Comparison of ENCODE assay signal across 23 cellular contexts in the genomic region with DNA sequence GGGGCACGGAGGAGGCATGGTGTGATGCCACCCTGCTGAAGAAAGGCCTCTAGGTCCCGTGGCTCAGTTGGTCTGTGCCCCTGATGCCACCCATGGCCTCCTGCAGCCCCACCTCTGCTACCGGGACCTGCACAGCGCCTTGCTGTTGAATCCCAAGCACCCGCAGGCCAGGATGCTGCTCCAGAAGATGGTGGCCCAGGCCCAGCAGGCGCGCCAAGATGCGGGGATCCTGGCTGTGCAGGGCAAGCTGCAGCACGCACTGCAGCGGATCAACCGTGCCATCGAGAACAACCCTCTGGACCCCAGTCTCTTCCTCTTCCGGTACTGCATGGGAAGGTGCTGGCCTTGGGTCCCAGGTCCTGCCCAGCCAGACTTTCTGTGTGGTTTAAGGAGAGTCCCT. TPM values are rescaled to one million over a fixed set of nuclear protein-coding genes. Genes with fewer than 3 reads are reported as not detected.
A peak's percentile ranks its signal among the peaks of the same experiment; 100 is the strongest.
DNase-seq lines count a peak whose midpoint lies in the region; ATAC-seq and TF ChIP-seq lines count a peak whose summit lies in the region.
"Had no signal": no experiment of that assay in that cellular context is flagged by ENCODE, and none has a peak within 500 bp of the region (broad histone marks: within the 10 kb centered on the region; RNA-seq: fewer than 3 reads in every experiment).

No MANE protein-coding gene starts in this region.

- H2BK120ac ChIP-seq in trophoblast cell (ENCODE audit: insufficient read depth, low read length, poor library complexity) = no peak overlapping the region

- H3K27ac ChIP-seq in HCT116 (ENCODE audit: low read depth, low read length) (peak overlapping the region; percentile 8; the same call in 1 of the 2 replicates), fibroblast of lung (ENCODE audit: insufficient read depth, low read length) (no peak overlapping the region), trophoblast cell (ENCODE audit: low read depth, low read length) (no peak overlapping the region), tibial nerve (no peak overlapping the region)
- H3K27ac ChIP-seq: HL-60, PC-9 had no signal

- H3K9me3 Mint-ChIP-seq in WTC11 = no peaks in the 10 kb centered on the region
- H3K9me3 Mint-ChIP-seq: CD4-positive, alpha-beta memory T cell had no signal

- no peak overlapping the region for H3K4me3 ChIP-seq in HCT116 (replicated peaks in 1 of 2; ENCODE audit: low read depth in 1 of 2, low read length in 2 of 2)
- no peak overlapping the region for H3K4me3 ChIP-seq in fibroblast of lung (replicated peaks in 1 of 4; ENCODE audit: control extremely low read depth in 1 of 4, insufficient read depth in 1 of 4, low read depth in 3 of 4, low read length in 4 of 4)
- peak overlapping the region; percentile 56 for H3K4me3 ChIP-seq in trophoblast cell (ENCODE audit: low read depth, low read length)
- H3K4me3 ChIP-seq in tibial nerve = no peak overlapping the region
- H3K4me3 ChIP-seq: PC-9 had no signal

- no peak overlapping the region for H3K18ac ChIP-seq in trophoblast cell (ENCODE audit: low read length)

- RAD21 ChIA-PET in HCT116 (lab: Charles Lee; ENCODE audit: low non-redundant PET in 1 of 2, low total read pairs in 2 of 2, uncharacterized antibody in 2 of 2, unreplicated experiment in 2 of 2) = no interaction called here

- H2BK5ac ChIP-seq in trophoblast cell (ENCODE audit: low read depth, low read length, poor library complexity) = no peak overlapping the region

- TF ChIP-seq CTCF in HCT116 (IDR thresholded peaks at IDR 0.05 in 2 of 3, conservative IDR thresholded peaks at IDR 0.05 in 1 of 3; ENCODE audit: borderline replicate concordance in 1 of 3, insufficient read depth in 1 of 3, low read depth in 2 of 3, low read length in 2 of 3) (no peak), WTC11 (IDR thresholded peaks at IDR 0.05) (no peak), fibroblast of lung (conservative IDR thresholded peaks at IDR 0.05 in 1 of 2, IDR thresholded peaks at IDR 0.05 in 1 of 2; ENCODE audit: low read depth in 1 of 2, low read length in 2 of 2) (no peak), tibial nerve (IDR thresholded peaks at IDR 0.05) (no peak)

- POLR2A ChIA-PET in HCT116 (lab: Charles Lee) = interaction anchor here (1.1 kb wide), 1 partner anchor 12 kb away, joined by 3 read pairs; a partner anchor contains a TSS
- POLR2A ChIA-PET in WTC11 (lab: Charles Lee) = no interaction called here

- H2AFZ ChIP-seq in HCT116 (ENCODE audit: low read depth, low read length, poor library complexity, severe bottlenecking) (no peak overlapping the region), fibroblast of lung (ENCODE audit: low read length) (no peak overlapping the region), trophoblast cell (ENCODE audit: insufficient read depth, low read length, poor library complexity) (no peak overlapping the region)
- H2AFZ ChIP-seq: PC-9 had no signal

- H3K4ac ChIP-seq in trophoblast cell (ENCODE audit: low read depth, low read length) = no peak overlapping the region

- TF ChIP-seq EP300 in tibial nerve (IDR thresholded peaks at IDR 0.05) = no peak

- no peak overlapping the region for H3K14ac ChIP-seq in trophoblast cell (ENCODE audit: low read length)

- no peaks in the 10 kb centered on the region for H3K9me3 ChIP-seq in HCT116 (ENCODE audit: control insufficient read depth in 1 of 2, insufficient read depth in 1 of 2, low read depth in 1 of 2, low read length in 2 of 2)
- no peaks in the 10 kb centered on the region for H3K9me3 ChIP-seq in fibroblast of lung (ENCODE audit: control insufficient read depth, insufficient read depth, low read depth, low read length)
- H3K9me3 ChIP-seq in trophoblast cell (ENCODE audit: insufficient read depth, low read depth, low read length) = peaks cover 2% of the 10 kb centered on the region
- no peaks in the 10 kb centered on the region for H3K9me3 ChIP-seq in tibial nerve

- 0 out of 2 replicates have a peak overlapping the region, but pooled peaks have one; percentile 19 for H3K27ac Mint-ChIP-seq in WTC11

- H2AK5ac ChIP-seq in trophoblast cell (ENCODE audit: low read length) = no peak overlapping the region

- no peak for TF ChIP-seq RAD21 in HCT116 (IDR thresholded peaks at IDR 0.05; ENCODE audit: low read depth)

- H3K4me2 ChIP-seq in HCT116 (ENCODE audit: low read length) (no peak overlapping the region), fibroblast of lung (ENCODE audit: extremely low read depth, insufficient read depth, low read length) (peak overlapping the region; percentile 8), trophoblast cell (ENCODE audit: low read length) (no peak overlapping the region)
- H3K4me2 ChIP-seq: PC-9 had no signal

- H4K20me1 ChIP-seq in HCT116 (ENCODE audit: insufficient read depth) (no peaks in the 10 kb centered on the region), fibroblast of lung (ENCODE audit: control insufficient read depth, extremely low read depth, insufficient read depth, low read length) (no peaks in the 10 kb centered on the region)

- ATAC-seq in HCT116 (no peak), WTC11 (no peak), HG02852 (IDR thresholded peaks at IDR 0.05; ENCODE audit: unreplicated experiment) (no peak), GM21619 (IDR thresholded peaks at IDR 0.05; ENCODE audit: unreplicated experiment) (no peak)

- no peaks in the 10 kb centered on the region for H3K79me1 ChIP-seq in trophoblast cell (ENCODE audit: low read length)

- DNase-seq in HCT116 (ENCODE audit: low read depth, low spot score) (no peak), WTC11 (ENCODE audit: low spot score) (no peak), fibroblast of lung (ENCODE audit: low read depth in 2 of 2) (no peak), trophoblast cell (no peak), tibial nerve (ENCODE audit: low spot score in 2 of 2) (no peak)
- DNase-seq: CD4-positive, alpha-beta memory T cell; GOT3; NCI-H1092; NCI-H1436; NCI-H187 treated with DMSO at 0.1 percent for 48 hours; NCI-H2171 treated with DMSO at 0.1 percent for 48 hours; NCI-H345; NCI-H510A treated with DMSO at 0.1 percent for 48 hours; RPMI8226; SHP77 treated with DMSO at 0.1 percent for 48 hours; SW 1271 had no signal

- H3K4me1 ChIP-seq in HCT116 (ENCODE audit: control insufficient read depth in 1 of 2, insufficient read depth in 2 of 2, low read length in 2 of 2) (peaks cover 54 to 62% of the 10 kb centered on the region in 2 experiments), fibroblast of lung (ENCODE audit: control insufficient read depth, extremely low read depth, insufficient read depth, low read length) (peaks cover 12% of the 10 kb centered on the region), trophoblast cell (ENCODE audit: control insufficient read depth in 1 of 2, insufficient read depth in 2 of 2, low read length in 2 of 2) (no peaks in the 10 kb centered on the region), tibial nerve (peaks cover 0 to 11% (median 0%) of the 10 kb centered on the region in 4 donors)

- no peak for TF ChIP-seq POLR2A in HCT116 (IDR thresholded peaks at IDR 0.05; ENCODE audit: borderline replicate concordance, extremely low read depth, insufficient read depth, insufficient read length)
- no peak for TF ChIP-seq POLR2A in tibial nerve (IDR thresholded peaks at IDR 0.05)

- H3K27me3 Mint-ChIP-seq in WTC11 (ENCODE audit: low read depth) = no peaks in the 10 kb centered on the region
- H3K27me3 Mint-ChIP-seq: CD4-positive, alpha-beta memory T cell had no signal

- H4K8ac ChIP-seq in trophoblast cell (ENCODE audit: low read depth, low read length) = no peak overlapping the region

- H3K27me3 ChIP-seq in HCT116 (ENCODE audit: insufficient read depth, low read length) = no peaks in the 10 kb centered on the region
- no peaks in the 10 kb centered on the region for H3K27me3 ChIP-seq in fibroblast of lung (ENCODE audit: control insufficient read depth, insufficient read depth, low read length)
- H3K27me3 ChIP-seq in trophoblast cell (ENCODE audit: insufficient read depth, low read length) = no peaks in the 10 kb centered on the region
- H3K27me3 ChIP-seq in tibial nerve = peaks cover 0 to 9% of the 10 kb centered on the region in 2 donors

- no peaks in the 10 kb centered on the region for H3K79me2 ChIP-seq in HCT116 (ENCODE audit: insufficient read depth, low read length)
- no peaks in the 10 kb centered on the region for H3K79me2 ChIP-seq in fibroblast of lung (ENCODE audit: control insufficient read depth, insufficient read depth, low read length)
- H3K79me2 ChIP-seq in trophoblast cell (ENCODE audit: control insufficient read depth, insufficient read depth, low read length, poor library complexity) = no peaks in the 10 kb centered on the region

- H3K9me2 ChIP-seq in HCT116 (ENCODE audit: insufficient read depth) = no peaks in the 10 kb centered on the region

- H4K12ac ChIP-seq in trophoblast cell (ENCODE audit: low read depth, low read length) = no peak overlapping the region

- no peaks in the 10 kb centered on the region for H3K36me3 ChIP-seq in HCT116 (ENCODE audit: control insufficient read depth in 1 of 2, insufficient read depth in 2 of 2, low read length in 2 of 2)
- H3K36me3 ChIP-seq in fibroblast of lung (ENCODE audit: control insufficient read depth, insufficient read depth, low read length) = no peaks in the 10 kb centered on the region
- no peaks in the 10 kb centered on the region for H3K36me3 ChIP-seq in trophoblast cell (ENCODE audit: control insufficient read depth in 1 of 2, insufficient read depth in 2 of 2, low read length in 2 of 2)
- H3K36me3 ChIP-seq in tibial nerve = no peaks in the 10 kb centered on the region

- no peak overlapping the region for H3K9ac ChIP-seq in HCT116 (ENCODE audit: low read length)
- no peak overlapping the region for H3K9ac ChIP-seq in fibroblast of lung (ENCODE audit: insufficient read depth, low read length)
- no peak overlapping the region for H3K9ac ChIP-seq in trophoblast cell (ENCODE audit: low read length)

- H3K23ac ChIP-seq in trophoblast cell (ENCODE audit: low read length) = no peak overlapping the region

- intact Hi-C loops in HCT116 (cut with micrococcal nuclease) = loop anchor here (5.0 kb wide), 2 partner anchors 111 to 201 kb away; a partner anchor contains a TSS

- H3K36me3 Mint-ChIP-seq in WTC11 = no peaks in the 10 kb centered on the region
- H3K36me3 Mint-ChIP-seq: CD4-positive, alpha-beta memory T cell had no signal

- H3K4me3 Mint-ChIP-seq in WTC11 = no peak overlapping the region
- H3K4me3 Mint-ChIP-seq: CD4-positive, alpha-beta memory T cell had no signal

- no peak overlapping the region for H2BK12ac ChIP-seq in trophoblast cell (ENCODE audit: low read length)

- no TSS peak for BruUV-seq in HCT116 (replicated peaks; lab: Mats Ljungman, UMichigan)

- CTCF ChIA-PET in HCT116 (lab: Charles Lee) (interaction anchor here (2.7 kb wide), 1 partner anchor 12 kb away, joined by 17 read pairs; a partner anchor contains a TSS), WTC11 (lab: Charles Lee) (interaction anchor here (1.4 to 3.7 kb wide), 2 partner anchors 9 to 11 kb away, joined by 3 to 50 read pairs; a partner anchor contains a TSS)

- peaks cover 14% of the 10 kb centered on the region for H3K4me1 Mint-ChIP-seq in WTC11

- no peak overlapping the region for H4K91ac ChIP-seq in trophoblast cell (ENCODE audit: low read depth, low read length)

- WGBS in trophoblast cell (ENCODE audit: extremely low coverage, insufficient coverage, insufficient read length) = no CpG with 5 or more reads among the region's 13 CpGs
- WGBS in tibial nerve, 2 donors = 92 to 95% methylated on average over 6 to 13 of the region's 13 CpGs

RNA-seq across cellular contexts. Expression of a gene that starts 7.1 kb away (rescaled TPM):
- total RNA-seq in HCT116 (2021; ENCODE audit: unreplicated experiment) = not detected
- 0.03 TPM in 1 of 2 replicates, not detected in the other for polyA plus RNA-seq in HCT116 (2012)
- not detected in 3 replicates for total RNA-seq in WTC11 (2021)
- total RNA-seq in fibroblast of lung = under 0.01 TPM in 2 replicates
- 0.02 TPM in 1 of 2 replicates, not detected in the other for polyA plus RNA-seq in fibroblast of lung
- not detected in 2 replicates for polyA plus RNA-seq in fibroblast of lung (2012)
- not detected in 2 replicates for polyA minus RNA-seq in fibroblast of lung (ENCODE audit: low replicate concordance)
- polyA plus RNA-seq in trophoblast cell (2013) = 0.01 TPM in 2 replicates
- total RNA-seq in tibial nerve = under 1 TPM in 1 of 4 donors, not detected in 3; 0.30 TPM
- total RNA-seq: G401 had no signal
- polyA plus RNA-seq: AG04450 had no signal

RNA-seq across cellular contexts. Expression of a gene that starts 7.5 kb away (rescaled TPM):
- total RNA-seq in HCT116 (2021; ENCODE audit: unreplicated experiment) (21.8 TPM), WTC11 (2021) (13.1 to 16.9 TPM (median 13.9 TPM) in 3 replicates), fibroblast of lung (13.1 and 26.1 TPM in 2 replicates), tibial nerve (10 to 100 TPM in 3 of 4 donors, 1 to 10 TPM in 1; 8.4 to 46.7 (median 23.7) TPM)
- polyA plus RNA-seq in HCT116 (2012) = 21.7 and 21.9 TPM in 2 replicates
- 4.9 and 9.0 TPM in 2 replicates for polyA plus RNA-seq in fibroblast of lung
- 13.7 and 27.8 TPM in 2 replicates for polyA plus RNA-seq in fibroblast of lung (2012)
- 3.0 and 5.0 TPM in 2 replicates for polyA minus RNA-seq in fibroblast of lung (ENCODE audit: low replicate concordance)
- 4.6 and 4.8 TPM in 2 replicates for polyA plus RNA-seq in trophoblast cell (2013)

RNA-seq across cellular contexts. Expression of a gene that starts 12.1 kb away (rescaled TPM):
- total RNA-seq in HCT116 (2021; ENCODE audit: unreplicated experiment) (12.0 TPM), WTC11 (2021) (14.4 to 19.4 TPM (median 16.6 TPM) in 3 replicates), fibroblast of lung (3.6 TPM in 2 replicates), tibial nerve (10 to 100 TPM; 13.3 to 15.3 (median 14.4) TPM)
- polyA plus RNA-seq in HCT116 (2012) = 16.3 and 18.4 TPM in 2 replicates
- polyA plus RNA-seq in fibroblast of lung = 4.6 and 5.0 TPM in 2 replicates
- polyA plus RNA-seq in fibroblast of lung (2012) = 7.9 and 10.3 TPM in 2 replicates
- 5.0 and 13.5 TPM in 2 replicates for polyA minus RNA-seq in fibroblast of lung (ENCODE audit: low replicate concordance)
- 11.8 and 11.9 TPM in 2 replicates for polyA plus RNA-seq in trophoblast cell (2013)

RNA-seq across cellular contexts. Expression of a gene that starts 16.2 kb away (rescaled TPM):
- total RNA-seq in HCT116 (2021; ENCODE audit: unreplicated experiment) (0.22 TPM), WTC11 (2021) (0.07 to 0.22 TPM in 2 of 3 replicates, not detected in the other), fibroblast of lung (under 0.01 TPM in 2 replicates), tibial nerve (1 to 10 TPM in 1 of 4 donors, under 1 TPM in 1, not detected in 2; 0.90 to 1.2 TPM)
- polyA plus RNA-seq in HCT116 (2012) = 1.00 and 1.0 TPM in 2 replicates
- 0.06 TPM in 1 of 2 replicates, not detected in the other for polyA plus RNA-seq in fibroblast of lung
- 0.44 and 0.58 TPM in 2 replicates for polyA plus RNA-seq in fibroblast of lung (2012)
- not detected in 2 replicates for polyA minus RNA-seq in fibroblast of lung (ENCODE audit: low replicate concordance)
- polyA plus RNA-seq in trophoblast cell (2013) = 0.04 and 0.08 TPM in 2 replicates
- total RNA-seq: Daoy, G401 had no signal
- polyA plus RNA-seq: AG04450 had no signal

RNA-seq across cellular contexts. Expression of a gene that starts 55.5 kb away (rescaled TPM):
- total RNA-seq in HCT116 (2021; ENCODE audit: unreplicated experiment) (1.3 TPM), WTC11 (2021) (3.3 to 5.4 TPM (median 3.4 TPM) in 3 replicates), fibroblast of lung (0.26 TPM in 1 of 2 replicates, not detected in the other), tibial nerve (10 to 100 TPM in 3 of 4 donors, 1 to 10 TPM in 1; 4.2 to 18.9 (median 13.4) TPM)
- 1.3 and 1.4 TPM in 2 replicates for polyA plus RNA-seq in HCT116 (2012)
- polyA plus RNA-seq in fibroblast of lung = 1.2 TPM in 1 of 2 replicates, not detected in the other
- 2.2 TPM in 1 of 2 replicates, not detected in the other for polyA plus RNA-seq in fibroblast of lung (2012)
- 4.4 TPM in 1 of 2 replicates, not detected in the other for polyA minus RNA-seq in fibroblast of lung (ENCODE audit: low replicate concordance)
- 0.40 and 0.65 TPM in 2 replicates for polyA plus RNA-seq in trophoblast cell (2013)
- total RNA-seq: Daoy had no signal
- polyA plus RNA-seq: AG04450 had no signal
